8 cellular contexts compared by ENCODE assay signal in genomic region chr20:13546497-13547131, GRCh38.
A peak's percentile ranks its signal among the peaks of the same experiment; 100 is the strongest.
DNase-seq lines count a peak whose midpoint lies in the region; ATAC-seq, FAIRE-seq and TF ChIP-seq lines count a peak whose summit lies in the region.

No MANE protein-coding gene starts in this region.

- ATAC-seq in HG03095 (IDR thresholded peaks at IDR 0.05; ENCODE audit: unreplicated experiment) = peak; percentile 93
- no peak for ATAC-seq in memory B cell (ENCODE audit: low read depth)

- TF ChIP-seq POLR2A in GM12891 (IDR thresholded peaks at IDR 0.05; ENCODE audit: low read depth, low read length) = no peak

- no peaks in the 10 kb centered on the region for H3K9me3 Mint-ChIP-seq in memory B cell

- no peaks in the 10 kb centered on the region for H3K4me1 Mint-ChIP-seq in memory B cell

- FAIRE-seq in GM12891 (lab: Jason Lieb, UNC) = peak; percentile 82

- peaks cover 9% of the 10 kb centered on the region for H3K36me3 Mint-ChIP-seq in memory B cell

- H3K4me3 Mint-ChIP-seq in memory B cell = no peak overlapping the region

- H3K27me3 Mint-ChIP-seq in memory B cell = no peaks in the 10 kb centered on the region

- H3K27ac Mint-ChIP-seq in memory B cell = no peak overlapping the region

- peak; percentile 81 for DNase-seq in A172 (ENCODE audit: low spot score)
- DNase-seq in GM12891 (ENCODE audit: insufficient read length, low spot score) = no peak
- peak; percentile 51 for DNase-seq in NCI-H345 treated with DMSO at 0.1 percent for 48 hours (lab: John Stamatoyannopoulos, UW; ENCODE audit: unreplicated experiment)
- DNase-seq in activated CD4-positive, alpha-beta T cell treated with anti-CD3 and anti-CD28 coated beads, Interleukin-2, amount 50 U/mL, for 1 hour = peak; percentile 66
- peak; percentile 78 for DNase-seq in ecto neural progenitor cell (ENCODE audit: low spot score)
- peak; percentile 29 to 32 for DNase-seq in memory B cell (ENCODE audit: low spot score in 2 of 2)
- DNase-seq in stimulated activated CD8-positive, alpha-beta memory T cell treated with anti-CD3 and anti-CD28 coated beads, Interleukin-2, amount 100 ng/mL, for 1 hour (ENCODE audit: low read depth in 2 of 2) = peak; percentile 14 to 31

TF ChIP-seq in GM12891, 5 proteins besides CTCF, POLR2A, EP300 and RAD21:
- no peak for TF ChIP-seq POLR2AphosphoS5 (IDR thresholded peaks at IDR 0.05; ENCODE audit: low read depth, low read length)
- no peak for TF ChIP-seq PAX5 (IDR thresholded peaks at IDR 0.05; ENCODE audit: insufficient read depth, low read length, severe bottlenecking)
- no peak for TF ChIP-seq POU2F2 (IDR thresholded peaks at IDR 0.05; ENCODE audit: low read depth, low read length)
- no peak for TF ChIP-seq SPI1 (IDR thresholded peaks at IDR 0.05; ENCODE audit: low read depth, low read length)
- TF ChIP-seq TAF1 (IDR thresholded peaks at IDR 0.05; ENCODE audit: low read depth, low read length) = no peak
